Comparison of ENCODE assay signal across 28 cellular contexts in the genomic region with DNA sequence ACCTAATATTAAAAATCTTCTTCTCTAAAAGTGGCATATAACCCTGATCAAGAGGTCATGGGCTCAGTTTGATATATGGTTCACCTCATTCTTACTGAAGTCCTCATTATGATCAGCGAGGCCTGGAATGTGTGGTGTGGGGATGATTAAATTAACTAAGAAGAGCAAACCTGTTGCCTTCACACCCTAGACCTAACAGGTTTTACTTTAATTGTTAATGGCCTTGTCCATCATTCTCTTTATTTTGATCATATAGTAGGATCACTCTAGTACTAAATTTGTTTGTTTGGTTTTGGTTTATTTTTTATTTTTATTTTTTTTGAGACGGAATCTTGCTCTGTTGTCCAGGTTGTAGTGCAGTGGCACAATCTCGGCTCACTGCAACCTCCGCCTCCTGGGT.
"Had no signal": no experiment of that assay in that cellular context is flagged by ENCODE, and none has a peak within 500 bp of the region (broad histone marks: within the 10 kb centered on the region; RNA-seq: fewer than 3 reads in every experiment).

No MANE protein-coding gene starts in this region.

- H3K36me3 ChIP-seq: uterus had no signal

- H3K4me3 ChIP-seq: stomach, suprapubic skin, testis, thoracic aorta, thyroid gland, tibial artery, tibial nerve, transverse colon, upper lobe of left lung, upper lobe of right lung, uterus, vagina had no signal

- H3K27ac ChIP-seq: stomach, suprapubic skin, testis, thoracic aorta, tibial artery, tibial nerve, transverse colon, upper lobe of left lung, upper lobe of right lung, uterus, vagina had no signal

- H3K4me3 Mint-ChIP-seq: stimulated activated effector memory CD8-positive, alpha-beta T cell treated with anti-CD3 and anti-CD28 coated beads, Interleukin-12 subunit alpha, Interleukin-12 subunit beta, amount 100 ng/mL, for 72 hours; stimulated activated memory B cell treated with anti-CD40 and anti-IgM and Interleukin-4, amounts not matched to agents 10 μg/mL and 1 μg/mL and 100 μg/mL, for 72 hours; stimulated activated naive B cell treated with anti-CD40 and anti-IgM and Interleukin-4, amounts not matched to agents 10 μg/mL and 1 μg/mL and 100 μg/mL, for 72 hours; stimulated activated naive CD8-positive, alpha-beta T cell treated with anti-CD3 and anti-CD28 coated beads, Interleukin-15, amount 100 ng/mL, for 72 hours; stimulated activated naive CD8-positive, alpha-beta T cell treated with anti-CD3 and anti-CD28 coated beads, Interleukin-15, Interleukin-2, amounts not matched to agents 100 ng/mL and 50 ng/mL, for 24 hours; type B pancreatic cell had no signal

- H3K4me1 ChIP-seq: testis, tibial nerve, upper lobe of right lung, uterus, vagina had no signal

- H3K9me3 ChIP-seq: stomach, suprapubic skin, testis, thoracic aorta, thyroid gland, tibial artery, tibial nerve, transverse colon, upper lobe of left lung, upper lobe of right lung, uterus, vagina had no signal

- H3K9me3 Mint-ChIP-seq: stimulated activated effector memory CD8-positive, alpha-beta T cell treated with anti-CD3 and anti-CD28 coated beads, Interleukin-12 subunit alpha, Interleukin-12 subunit beta, amount 100 ng/mL, for 72 hours; stimulated activated memory B cell treated with anti-CD40 and anti-IgM and Interleukin-4, amounts not matched to agents 10 μg/mL and 1 μg/mL and 100 μg/mL, for 72 hours; stimulated activated naive B cell treated with anti-CD40 and anti-IgM and Interleukin-4, amounts not matched to agents 10 μg/mL and 1 μg/mL and 100 μg/mL, for 72 hours; stimulated activated naive CD8-positive, alpha-beta T cell treated with anti-CD3 and anti-CD28 coated beads, Interleukin-15, amount 100 ng/mL, for 72 hours; stimulated activated naive CD8-positive, alpha-beta T cell treated with anti-CD3 and anti-CD28 coated beads, Interleukin-15, Interleukin-2, amounts not matched to agents 100 ng/mL and 50 ng/mL, for 24 hours; type B pancreatic cell had no signal

- H3K27ac Mint-ChIP-seq: stimulated activated effector memory CD8-positive, alpha-beta T cell treated with anti-CD3 and anti-CD28 coated beads, Interleukin-12 subunit alpha, Interleukin-12 subunit beta, amount 100 ng/mL, for 72 hours; stimulated activated memory B cell treated with anti-CD40 and anti-IgM and Interleukin-4, amounts not matched to agents 10 μg/mL and 1 μg/mL and 100 μg/mL, for 72 hours; stimulated activated naive B cell treated with anti-CD40 and anti-IgM and Interleukin-4, amounts not matched to agents 10 μg/mL and 1 μg/mL and 100 μg/mL, for 72 hours; stimulated activated naive CD8-positive, alpha-beta T cell treated with anti-CD3 and anti-CD28 coated beads, Interleukin-15, amount 100 ng/mL, for 72 hours; stimulated activated naive CD8-positive, alpha-beta T cell treated with anti-CD3 and anti-CD28 coated beads, Interleukin-15, Interleukin-2, amounts not matched to agents 100 ng/mL and 50 ng/mL, for 24 hours; type B pancreatic cell had no signal

- H3K27me3 Mint-ChIP-seq: stimulated activated memory B cell treated with anti-CD40 and anti-IgM and Interleukin-4, amounts not matched to agents 10 μg/mL and 1 μg/mL and 100 μg/mL, for 72 hours; stimulated activated naive B cell treated with anti-CD40 and anti-IgM and Interleukin-4, amounts not matched to agents 10 μg/mL and 1 μg/mL and 100 μg/mL, for 72 hours; stimulated activated naive CD8-positive, alpha-beta T cell treated with anti-CD3 and anti-CD28 coated beads, Interleukin-15, amount 100 ng/mL, for 72 hours; stimulated activated naive CD8-positive, alpha-beta T cell treated with anti-CD3 and anti-CD28 coated beads, Interleukin-15, Interleukin-2, amounts not matched to agents 100 ng/mL and 50 ng/mL, for 24 hours; type B pancreatic cell had no signal

- DNase-seq: stimulated activated CD4-positive, alpha-beta T cell treated with anti-CD3 and anti-CD28 coated beads, Interleukin-2, amount 100 ng/mL, for 48 hours; stimulated activated CD4-positive, alpha-beta T cell treated with anti-CD3 and anti-CD28 coated beads, Interleukin-4, amount 100 ng/mL, for 1 hour; stimulated activated CD4-positive, alpha-beta T cell treated with anti-CD3 and anti-CD28 coated beads, Interleukin-4, amount 100 ng/mL, for 24 hours; stimulated activated CD4-positive, alpha-beta T cell treated with anti-CD3 and anti-CD28 coated beads, Interleukin-4, amount 100 ng/mL, for 4 hours; stimulated activated CD8-positive, alpha-beta memory T cell treated with anti-CD3 and anti-CD28 coated beads, Interleukin-4, amount 100 ng/mL, for 48 hours; stimulated activated naive B cell treated with anti-CD40 and anti-IgM and Interleukin-4, amounts not matched to agents 10 μg/mL and 1 μg/mL and 100 μg/mL, for 72 hours; stimulated activated naive CD4-positive, alpha-beta T cell; stimulated activated naive CD4-positive, alpha-beta T cell treated with Interleukin-2 at 50 U/mL for 16 hours; stimulated activated naive CD8-positive, alpha-beta T cell treated with anti-CD3 and anti-CD28 coated beads, Interleukin-15, amount 100 ng/mL, for 72 hours; stimulated activated naive CD8-positive, alpha-beta T cell treated with anti-CD3 and anti-CD28 coated beads, Interleukin-15, Interleukin-2, amounts not matched to agents 100 U/mL and 50 U/mL, for 24 hours; stomach; substantia nigra; testis; thyroid gland; tibial artery; transverse colon; trophoblast cell; upper lobe of left lung; upper lobe of right lung; uterus had no signal

- H3K4me1 Mint-ChIP-seq: stimulated activated effector memory CD8-positive, alpha-beta T cell treated with anti-CD3 and anti-CD28 coated beads, Interleukin-12 subunit alpha, Interleukin-12 subunit beta, amount 100 ng/mL, for 72 hours; stimulated activated memory B cell treated with anti-CD40 and anti-IgM and Interleukin-4, amounts not matched to agents 10 μg/mL and 1 μg/mL and 100 μg/mL, for 72 hours; stimulated activated naive B cell treated with anti-CD40 and anti-IgM and Interleukin-4, amounts not matched to agents 10 μg/mL and 1 μg/mL and 100 μg/mL, for 72 hours; stimulated activated naive CD8-positive, alpha-beta T cell treated with anti-CD3 and anti-CD28 coated beads, Interleukin-15, amount 100 ng/mL, for 72 hours had no signal
